Comparison of ENCODE assay signal across 21 cellular contexts in the genomic region with DNA sequence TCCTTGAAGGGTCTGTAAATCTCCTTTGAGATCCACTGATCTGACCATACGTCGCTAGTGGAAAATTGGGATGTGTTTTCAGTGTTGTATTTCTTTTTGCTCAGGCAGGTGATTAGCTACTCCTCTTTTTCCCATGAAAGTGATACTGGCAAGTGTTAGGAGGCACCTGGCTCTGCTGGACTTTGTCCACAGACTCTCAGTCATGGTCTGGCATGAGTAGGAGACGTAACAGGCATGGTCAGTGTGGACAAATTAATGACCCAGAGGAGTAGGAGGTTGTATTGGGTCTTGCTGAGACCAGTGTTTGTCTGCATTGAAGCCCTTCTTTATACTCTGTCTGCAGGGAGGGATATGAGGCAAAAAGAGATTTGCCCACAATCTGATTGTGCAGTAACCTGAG.
A peak's percentile ranks its signal among the peaks of the same experiment; 100 is the strongest.
DNase-seq lines count a peak whose midpoint lies in the region; ATAC-seq lines count a peak whose summit lies in the region.
"Had no signal": no experiment of that assay in that cellular context is flagged by ENCODE, and none has a peak within 500 bp of the region (broad histone marks: within the 10 kb centered on the region; RNA-seq: fewer than 3 reads in every experiment).

No MANE protein-coding gene starts in this region.

- peaks cover 18% of the 10 kb centered on the region for H3K36me3 ChIP-seq in CD4-positive, CD25-positive, alpha-beta regulatory T cell (ENCODE audit: control insufficient read depth, insufficient read depth, low read length)

- H3K9me3 Mint-ChIP-seq in CD4-positive, CD25-positive, alpha-beta regulatory T cell: peaks cover 0 to 1% (median 0%) of the 10 kb centered on the region in 7 donors
- H3K9me3 Mint-ChIP-seq in activated T-helper 1 cell treated with anti-CD3 and anti-CD28 coated beads, Interleukin-12 subunit alpha, Interleukin-12 subunit beta, Interleukin-2, Interleukin-4 antibody, amounts not matched to agents 30 ng/mL and 10 ng/mL and 1 ng/mL, durations not matched to agents 14 hours and 24 hours and 36 hours: no peaks in the 10 kb centered on the region
- no peaks in the 10 kb centered on the region for H3K9me3 Mint-ChIP-seq in stimulated activated effector memory CD8-positive, alpha-beta T cell treated with anti-CD3 and anti-CD28 coated beads, Interleukin-12 subunit alpha, Interleukin-12 subunit beta, amount 100 ng/mL, for 72 hours
- H3K9me3 Mint-ChIP-seq: neural crest cell had no signal

- no peaks in the 10 kb centered on the region for H3K27me3 ChIP-seq in CD4-positive, CD25-positive, alpha-beta regulatory T cell (ENCODE audit: control insufficient read depth, insufficient read depth, low read length)
- H3K27me3 ChIP-seq: esophagus squamous epithelium, sigmoid colon had no signal

- peaks cover 6 to 38% (median 24%) of the 10 kb centered on the region in 4 donors for H3K4me1 Mint-ChIP-seq in CD4-positive, CD25-positive, alpha-beta regulatory T cell
- peaks cover 34% of the 10 kb centered on the region for H3K4me1 Mint-ChIP-seq in activated T-helper 1 cell treated with anti-CD3 and anti-CD28 coated beads, Interleukin-12 subunit alpha, Interleukin-12 subunit beta, Interleukin-2, Interleukin-4 antibody, amounts not matched to agents 30 ng/mL and 10 ng/mL and 1 ng/mL, durations not matched to agents 14 hours and 24 hours and 36 hours (ENCODE audit: low read depth)
- H3K4me1 Mint-ChIP-seq in stimulated activated effector memory CD8-positive, alpha-beta T cell treated with anti-CD3 and anti-CD28 coated beads, Interleukin-12 subunit alpha, Interleukin-12 subunit beta, amount 100 ng/mL, for 72 hours: peaks cover 33% of the 10 kb centered on the region

- no peak overlapping the region for H3K4me3 Mint-ChIP-seq in CD4-positive, CD25-positive, alpha-beta regulatory T cell
- H3K4me3 Mint-ChIP-seq in activated T-helper 1 cell treated with anti-CD3 and anti-CD28 coated beads, Interleukin-12 subunit alpha, Interleukin-12 subunit beta, Interleukin-2, Interleukin-4 antibody, amounts not matched to agents 30 ng/mL and 10 ng/mL and 1 ng/mL, durations not matched to agents 14 hours and 24 hours and 36 hours: no peak overlapping the region
- H3K4me3 Mint-ChIP-seq in stimulated activated effector memory CD8-positive, alpha-beta T cell treated with anti-CD3 and anti-CD28 coated beads, Interleukin-12 subunit alpha, Interleukin-12 subunit beta, amount 100 ng/mL, for 72 hours: no peak overlapping the region
- H3K4me3 Mint-ChIP-seq: neural crest cell had no signal

- no peak for ATAC-seq in CD4-positive, CD25-positive, alpha-beta regulatory T cell (ENCODE audit: low read depth in 2 of 2)
- no peak for ATAC-seq in stimulated activated effector memory CD8-positive, alpha-beta T cell treated with anti-CD3 and anti-CD28 coated beads, Interleukin-12 subunit alpha, Interleukin-12 subunit beta, amount 100 ng/mL, for 72 hours
- no peak for ATAC-seq in HG03460 (IDR thresholded peaks at IDR 0.05; ENCODE audit: unreplicated experiment)
- ATAC-seq: SK-N-SH treated with all-trans-retinoic acid at 6 μM for 48 hours had no signal

- peaks cover 13% of the 10 kb centered on the region for H3K36me3 Mint-ChIP-seq in CD4-positive, CD25-positive, alpha-beta regulatory T cell
- H3K36me3 Mint-ChIP-seq in activated T-helper 1 cell treated with anti-CD3 and anti-CD28 coated beads, Interleukin-12 subunit alpha, Interleukin-12 subunit beta, Interleukin-2, Interleukin-4 antibody, amounts not matched to agents 30 ng/mL and 10 ng/mL and 1 ng/mL, durations not matched to agents 14 hours and 24 hours and 36 hours (ENCODE audit: low read depth): peaks cover 24% of the 10 kb centered on the region
- H3K36me3 Mint-ChIP-seq in stimulated activated effector memory CD8-positive, alpha-beta T cell treated with anti-CD3 and anti-CD28 coated beads, Interleukin-12 subunit alpha, Interleukin-12 subunit beta, amount 100 ng/mL, for 72 hours: peaks cover 53% of the 10 kb centered on the region

- no peak overlapping the region for H3K27ac ChIP-seq in CD4-positive, CD25-positive, alpha-beta regulatory T cell (ENCODE audit: insufficient read depth, low read length, poor library complexity, severe bottlenecking)
- H3K27ac ChIP-seq: esophagus squamous epithelium, GM23248, KMS-11, sigmoid colon had no signal

- H3K4me1 ChIP-seq in CD4-positive, CD25-positive, alpha-beta regulatory T cell (ENCODE audit: control insufficient read depth, insufficient read depth, low read length, poor library complexity, severe bottlenecking): no peaks in the 10 kb centered on the region

- no peak for DNase-seq in CD4-positive, CD25-positive, alpha-beta regulatory T cell
- DNase-seq in COLO668 (lab: John Stamatoyannopoulos, UW; ENCODE audit: unreplicated experiment) (peak; percentile 52), myocyte (ENCODE audit: low read depth) (peak; percentile 50)
- no peak for DNase-seq in activated T-helper 1 cell treated with anti-CD3 and anti-CD28 coated beads, Interleukin-12 subunit alpha, Interleukin-12 subunit beta, Interleukin-2, Interleukin-4 antibody, amounts not matched to agents 30 ng/mL and 10 ng/mL and 1 ng/mL, durations not matched to agents 14 hours and 24 hours and 36 hours (ENCODE audit: low spot score)
- DNase-seq in stimulated activated effector memory CD8-positive, alpha-beta T cell treated with anti-CD3 and anti-CD28 coated beads, Interleukin-12 subunit alpha, Interleukin-12 subunit beta, amount 100 ng/mL, for 72 hours (ENCODE audit: low spot score in 2 of 2): no peak
- no peak for DNase-seq in stimulated activated naive CD4-positive, alpha-beta T cell treated with Interleukin-2 at 50 U/mL for 16 hours (lab: John Stamatoyannopoulos, UW)
- DNase-seq: activated CD4-positive, alpha-beta T cell treated with anti-CD3 and anti-CD28 coated beads, Interleukin-2, amount 50 U/mL, for 1 hour; activated effector memory CD4-positive, alpha-beta T cell treated with Interleukin-2 at 50 U/mL for 16 hours; cortex of kidney; esophagus squamous epithelium; GDM1; GM23248; hippocampal formation; NCI-H1694; OCI-M1; sigmoid colon; trophoblast cell had no signal

- no peak overlapping the region for H3K4me3 ChIP-seq in CD4-positive, CD25-positive, alpha-beta regulatory T cell (ENCODE audit: low read depth, low read length)
- H3K4me3 ChIP-seq: esophagus squamous epithelium, GM23248, sigmoid colon had no signal

- H3K9me3 ChIP-seq in CD4-positive, CD25-positive, alpha-beta regulatory T cell (ENCODE audit: control insufficient read depth in 2 of 2, low read length in 2 of 2): no peaks in the 10 kb centered on the region
- H3K9me3 ChIP-seq: esophagus squamous epithelium, sigmoid colon had no signal

- intact Hi-C loops in activated T-helper 1 cell treated with anti-CD3 and anti-CD28 coated beads, Interleukin-12 subunit alpha, Interleukin-12 subunit beta, Interleukin-2, Interleukin-4 antibody, amounts not matched to agents 30 ng/mL and 10 ng/mL and 1 ng/mL, durations not matched to agents 14 hours and 24 hours and 36 hours (cut with micrococcal nuclease): no loop called here

- peak overlapping the region in 2 of 3 donors; percentile 65 to 86 for H3K27ac Mint-ChIP-seq in CD4-positive, CD25-positive, alpha-beta regulatory T cell
- H3K27ac Mint-ChIP-seq in activated T-helper 1 cell treated with anti-CD3 and anti-CD28 coated beads, Interleukin-12 subunit alpha, Interleukin-12 subunit beta, Interleukin-2, Interleukin-4 antibody, amounts not matched to agents 30 ng/mL and 10 ng/mL and 1 ng/mL, durations not matched to agents 14 hours and 24 hours and 36 hours: peak overlapping the region; percentile 35
- H3K27ac Mint-ChIP-seq in stimulated activated effector memory CD8-positive, alpha-beta T cell treated with anti-CD3 and anti-CD28 coated beads, Interleukin-12 subunit alpha, Interleukin-12 subunit beta, amount 100 ng/mL, for 72 hours: no peak overlapping the region

- no peaks in the 10 kb centered on the region for H3K27me3 Mint-ChIP-seq in CD4-positive, CD25-positive, alpha-beta regulatory T cell
- H3K27me3 Mint-ChIP-seq in activated T-helper 1 cell treated with anti-CD3 and anti-CD28 coated beads, Interleukin-12 subunit alpha, Interleukin-12 subunit beta, Interleukin-2, Interleukin-4 antibody, amounts not matched to agents 30 ng/mL and 10 ng/mL and 1 ng/mL, durations not matched to agents 14 hours and 24 hours and 36 hours (ENCODE audit: insufficient read depth): no peaks in the 10 kb centered on the region

Comparison
In these comparisons a context has a peak if more than half of its experiments do, and no peak if none do; other contexts are left out.
1. DNase-seq: peak in COLO668 (single experiment) and myocyte (single experiment); none in CD4-positive, CD25-positive, alpha-beta regulatory T cell (0 of 3), activated T-helper 1 cell treated with anti-CD3 and anti-CD28 coated beads, Interleukin-12 subunit alpha, Interleukin-12 subunit beta, Interleukin-2, Interleukin-4 antibody, amounts not matched to agents 30 ng/mL and 10 ng/mL and 1 ng/mL, durations not matched to agents 14 hours and 24 hours and 36 hours (single experiment), stimulated activated effector memory CD8-positive, alpha-beta T cell treated with anti-CD3 and anti-CD28 coated beads, Interleukin-12 subunit alpha, Interleukin-12 subunit beta, amount 100 ng/mL, for 72 hours (0 of 2) and stimulated activated naive CD4-positive, alpha-beta T cell treated with Interleukin-2 at 50 U/mL for 16 hours (single experiment).